8 cellular contexts compared by ENCODE assay signal in genomic region chr16:56425439-56425832, GRCh38. TPM values are rescaled to one million over a fixed set of nuclear protein-coding genes. Genes with fewer than 3 reads are reported as not detected.
DNase-seq lines count a peak whose midpoint lies in the region; TF ChIP-seq lines count a peak whose summit lies in the region.

Gene AMFR, minus strand, starts transcription at chr16:56425545. Its CDS starts 218 bp downstream, at chr16:56425327.

- H3K27me3 Mint-ChIP-seq in HFFc6 (ENCODE audit: insufficient read depth) (no peaks in the 10 kb centered on the region), chondrocyte (ENCODE audit: low read depth) (no peaks in the 10 kb centered on the region)

- peak; percentile 17 to 67 for DNase-seq in NCI-H446 (lab: John Stamatoyannopoulos, UW)
- DNase-seq in NCI-H446 treated with DMSO at 0.1 percent for 48 hours (lab: John Stamatoyannopoulos, UW): no peak
- peak; percentile 54 for DNase-seq in HFFc6
- peak; percentile 89 for DNase-seq in NB4 (ENCODE audit: low read depth)
- peak; percentile 30 for DNase-seq in activated CD4-positive, CD25-positive, alpha-beta regulatory T cell treated with anti-CD3 and anti-CD28 coated beads, Interleukin-2, amount 50 U/mL, for 16 hours (ENCODE audit: low read depth, low spot score)
- no peak for DNase-seq in chondrocyte (ENCODE audit: low spot score)
- DNase-seq in kidney glomerular epithelial cell (lab: John Stamatoyannopoulos, UW): peak; percentile 53
- peak; percentile 75 for DNase-seq in stimulated activated CD4-positive, alpha-beta T cell treated with anti-CD3 and anti-CD28 coated beads, Interleukin-15, amount 100 ng/mL, for 24 hours

- TF ChIP-seq CTCF in HFFc6 (IDR thresholded peaks at IDR 0.05): peak; percentile 69
- TF ChIP-seq CTCF in NB4 (IDR thresholded peaks at IDR 0.05; ENCODE audit: low read depth, low read length): peak; percentile 23
- peak; percentile 67 for TF ChIP-seq CTCF in chondrocyte (IDR thresholded peaks at IDR 0.05)

- H3K4me1 Mint-ChIP-seq in HFFc6 (ENCODE audit: low read depth) (peaks cover 40% of the 10 kb centered on the region), chondrocyte (ENCODE audit: low read depth) (peaks cover 38% of the 10 kb centered on the region)

- H3K36me3 Mint-ChIP-seq in HFFc6 (ENCODE audit: low read depth) (peaks cover 2% of the 10 kb centered on the region), chondrocyte (ENCODE audit: low read depth) (no peaks in the 10 kb centered on the region)

- H3K27ac Mint-ChIP-seq in HFFc6 (peak within 1 kb of the TSS; percentile 84), chondrocyte (ENCODE audit: unreplicated experiment) (peak within 1 kb of the TSS; percentile 95)

- H3K4me3 ChIP-seq in NB4 (ENCODE audit: low read depth, low read length): peak within 1 kb of the TSS; percentile 77

- H3K4me3 Mint-ChIP-seq in HFFc6 (peak within 1 kb of the TSS; percentile 94), chondrocyte (ENCODE audit: unreplicated experiment) (peak within 1 kb of the TSS; percentile 96)

- no peak for TF ChIP-seq POLR2A in NB4 (IDR thresholded peaks at IDR 0.05; ENCODE audit: extremely low read depth, insufficient read length)

- no peaks in the 10 kb centered on the region for H3K9me3 Mint-ChIP-seq in HFFc6
- no peaks in the 10 kb centered on the region for H3K9me3 Mint-ChIP-seq in chondrocyte (ENCODE audit: low read depth)

RNA-seq across cellular contexts. Expression of gene AMFR, which starts in this region (rescaled TPM):
- 100 to 1,000 TPM; 104 to 117 (median 112) TPM for total RNA-seq in HFFc6 (2021; fragmentation: NEBNext Ultra II Directional; extraction: Animal tissue kit (Norgen Biotek cat#: 25700))
- total RNA-seq in chondrocyte: 95.4 to 104 TPM (median 99.0 TPM) in 3 replicates

Comparison
In these comparisons a context has a peak if more than half of its experiments do, and no peak if none do; other contexts are left out.
1. DNase-seq: peak in NCI-H446 (2 of 2), HFFc6 (single experiment), NB4 (single experiment), activated CD4-positive, CD25-positive, alpha-beta regulatory T cell treated with anti-CD3 and anti-CD28 coated beads, Interleukin-2, amount 50 U/mL, for 16 hours (single experiment), kidney glomerular epithelial cell (single experiment) and stimulated activated CD4-positive, alpha-beta T cell treated with anti-CD3 and anti-CD28 coated beads, Interleukin-15, amount 100 ng/mL, for 24 hours (single experiment); none in NCI-H446 treated with DMSO at 0.1 percent for 48 hours (single experiment) and chondrocyte (single experiment).
2. Peak in every context shown above with its lines, with median percentiles within 50 percentile points of each other: CTCF ChIP-seq.